ENCODE assay signal across 15 cellular contexts in genomic region chr7:39300276-39300675, GRCh38.
"Had no signal": no experiment of that assay in that cellular context is flagged by ENCODE, and none has a peak within 500 bp of the region (broad histone marks: within the 10 kb centered on the region; RNA-seq: fewer than 3 reads in every experiment).

No MANE protein-coding gene starts in this region.

- ATAC-seq: effector memory CD8-positive, alpha-beta T cell; gastrocnemius medialis; left colon; naive thymus-derived CD8-positive, alpha-beta T cell; stimulated activated memory B cell treated with anti-CD40 and anti-IgM and Interleukin-4, amounts not matched to agents 10 μg/mL and 1 μg/mL and 100 μg/mL, for 72 hours had no signal

- DNase-seq: activated CD4-positive, alpha-beta T cell treated with anti-CD3 and anti-CD28 coated beads for 1 hour; activated CD4-positive, alpha-beta T cell treated with anti-CD3 and anti-CD28 coated beads, Interleukin-2, amount 50 U/mL, for 4 hours; activated naive CD4-positive, alpha-beta T cell treated with anti-CD3 and anti-CD28 coated beads for 36 hours; dermis blood vessel endothelial cell; effector memory CD8-positive, alpha-beta T cell; gastrocnemius medialis; left colon; naive thymus-derived CD8-positive, alpha-beta T cell; stimulated activated CD4-positive, alpha-beta T cell treated with anti-CD3 and anti-CD28 coated beads, Interleukin-2, amount 100 ng/mL, for 48 hours; tibial artery had no signal

- H3K9me3 ChIP-seq: gastrocnemius medialis, neutrophil, tibial artery, vagina had no signal

- H3K27me3 ChIP-seq: gastrocnemius medialis, neutrophil, tibial artery, vagina had no signal

- H3K4me3 ChIP-seq: gastrocnemius medialis, tibial artery, vagina had no signal

- H3K4me1 ChIP-seq: gastrocnemius medialis, parathyroid adenoma, vagina had no signal

- H3K36me3 ChIP-seq: gastrocnemius medialis, neutrophil, tibial artery, vagina had no signal

- H3K27ac ChIP-seq: epithelial cell of prostate, gastrocnemius medialis, neutrophil, parathyroid adenoma, vagina had no signal
